Comparison of ENCODE assay signal across 1 cellular context in genomic region chr13:33110386-33110712, GRCh38.
A peak's percentile ranks its signal among the peaks of the same experiment; 100 is the strongest.
TF ChIP-seq lines count a peak whose summit lies in the region.

No MANE protein-coding gene starts in this region.

TF ChIP-seq in GM12878, 131 proteins besides CTCF, POLR2A, EP300 and RAD21 (continued from another document):
- TF ChIP-seq CUX1 (IDR thresholded peaks at IDR 0.05; ENCODE audit: insufficient replicate concordance, low read depth, low read length) (no peak), CHD1 (IDR thresholded peaks at IDR 0.05; ENCODE audit: low read depth, low read length) (no peak), ETV6 (conservative IDR thresholded peaks at IDR 0.05 in 1 of 2, IDR thresholded peaks at IDR 0.05 in 1 of 2; ENCODE audit: borderline replicate concordance in 1 of 2, low read depth in 1 of 2) (no peak), NFIC (IDR thresholded peaks at IDR 0.05; ENCODE audit: low read depth, low read length) (no peak), SMARCA5 (IDR thresholded peaks at IDR 0.05) (peak; percentile 14; the same call in 1 of the 2 replicates), CHD2 (IDR thresholded peaks at IDR 0.05; ENCODE audit: borderline replicate concordance, low read depth, low read length) (peak; percentile 2; the same call in 1 of the 2 replicates), MTA2 (IDR thresholded peaks at IDR 0.05; ENCODE audit: low read depth) (no peak), BRCA1 (IDR thresholded peaks at IDR 0.05; ENCODE audit: low read depth, low read length) (no peak), CREB1 (IDR thresholded peaks at IDR 0.05; ENCODE audit: low read depth) (no peak), GABPA (IDR thresholded peaks at IDR 0.05; ENCODE audit: low read depth) (no peak), ESRRA (IDR thresholded peaks at IDR 0.05; ENCODE audit: low read length) (no peak; the same call in 1 of the 2 replicates), PML (IDR thresholded peaks at IDR 0.05; ENCODE audit: low read length) (no peak), SIN3A (IDR thresholded peaks at IDR 0.05; ENCODE audit: low read depth, low read length) (0 out of 2 replicates have a peak, but pooled peaks have one; percentile 40)
